Comparison of ENCODE assay signal across 11 cellular contexts in the genomic region with DNA sequence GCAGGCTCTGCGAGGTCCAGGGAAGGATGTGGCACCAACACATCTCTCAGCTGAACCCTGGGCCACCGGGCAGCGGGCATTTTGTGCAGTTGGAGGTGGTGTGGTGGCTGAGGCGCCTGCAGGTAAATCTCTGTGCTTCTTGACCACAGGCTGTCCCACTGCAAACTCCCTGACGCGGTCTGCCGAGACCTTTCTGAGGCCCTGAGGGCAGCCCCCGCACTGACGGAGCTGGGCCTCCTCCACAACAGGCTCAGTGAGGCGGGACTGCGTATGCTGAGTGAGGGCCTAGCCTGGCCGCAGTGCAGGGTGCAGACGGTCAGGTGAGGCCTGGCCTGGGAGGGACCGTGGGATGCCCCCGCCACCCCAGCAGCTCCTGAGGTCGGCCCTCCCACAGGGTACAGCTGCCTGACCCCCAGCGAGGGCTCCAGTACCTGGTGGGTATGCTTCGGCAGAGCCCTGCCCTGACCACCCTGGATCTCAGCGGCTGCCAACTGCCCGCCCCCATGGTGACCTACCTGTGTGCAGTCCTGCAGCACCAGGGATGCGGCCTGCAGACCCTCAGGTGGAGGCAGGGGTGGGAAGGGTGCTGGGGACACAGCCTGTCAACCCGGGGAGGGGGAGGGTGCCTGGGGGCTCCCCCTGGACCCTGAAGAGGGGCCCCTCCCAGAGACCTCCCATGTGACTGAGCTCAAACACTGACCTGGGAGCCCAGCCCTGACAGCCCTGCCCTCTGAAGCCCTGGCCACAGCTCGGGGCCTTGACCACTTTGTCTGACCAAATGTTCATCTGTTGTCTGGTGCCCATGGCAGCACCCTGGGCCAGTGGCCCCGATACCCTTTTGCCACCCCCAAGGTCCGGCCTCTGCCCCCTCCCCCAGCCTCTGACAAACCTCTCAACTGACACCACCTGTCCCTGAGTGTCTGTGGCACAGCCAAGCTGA. TPM values are rescaled to one million over a fixed set of nuclear protein-coding genes. Genes with fewer than 3 reads are reported as not detected.
DNase-seq lines count a peak whose midpoint lies in the region; ATAC-seq and TF ChIP-seq lines count a peak whose summit lies in the region.
"Had no signal": no experiment of that assay in that cellular context is flagged by ENCODE, and none has a peak within 500 bp of the region (broad histone marks: within the 10 kb centered on the region; RNA-seq: fewer than 3 reads in every experiment).

No MANE protein-coding gene starts in this region.

- H3K36me3 Mint-ChIP-seq in CD8-positive, alpha-beta T cell, result peaks cover 42% of the 10 kb centered on the region
- no peaks in the 10 kb centered on the region for H3K36me3 Mint-ChIP-seq in endodermal cell (ENCODE audit: low read depth)

- peak overlapping the region; percentile 88 for H3K4me3 Mint-ChIP-seq in CD8-positive, alpha-beta T cell
- no peak overlapping the region for H3K4me3 Mint-ChIP-seq in endodermal cell

- intact Hi-C loops in CD8-positive, alpha-beta T cell (cut with DNase I, micrococcal nuclease), result loop anchor here in 1 of 2 experiments (5.0 kb wide), 2 partner anchors 32 to 47 kb away; partner anchors contain the start of genes PSMD13 and SIRT3
- intact Hi-C loops in A673 (cut with micrococcal nuclease; ENCODE audit: unreplicated experiment), result no loop called here

- no peaks in the 10 kb centered on the region for H3K27me3 Mint-ChIP-seq in CD8-positive, alpha-beta T cell (ENCODE audit: low read depth)
- peaks cover 57% of the 10 kb centered on the region for H3K27me3 Mint-ChIP-seq in endodermal cell (ENCODE audit: insufficient read depth)

- H3K27ac Mint-ChIP-seq in CD8-positive, alpha-beta T cell, result peak overlapping the region; percentile 90
- H3K27ac Mint-ChIP-seq in endodermal cell, result no peak overlapping the region

- peaks cover 59% of the 10 kb centered on the region for H3K4me1 Mint-ChIP-seq in CD8-positive, alpha-beta T cell (ENCODE audit: low read depth)
- peaks cover 3% of the 10 kb centered on the region for H3K4me1 Mint-ChIP-seq in endodermal cell

- 89 to 90% methylated on average over 19 to 25 of the region's 25 CpGs for WGBS in endodermal cell (ENCODE audit: insufficient coverage in 1 of 2, insufficient read length in 1 of 2), 2 experiments

- peak overlapping the region; percentile 6 for H3K4me3 ChIP-seq in CD8-positive, alpha-beta T cell (ENCODE audit: low read depth, low read length)
- no peak overlapping the region for H3K4me3 ChIP-seq in H7 (ENCODE audit: insufficient read depth, low read depth, low read length)
- no peak overlapping the region for H3K4me3 ChIP-seq in endodermal cell (ENCODE audit: low read length)
- peak overlapping the region; percentile 7 to 17 for H3K4me3 ChIP-seq in neutrophil (ENCODE audit: low read depth in 1 of 2, low read length in 1 of 2)
- no peak overlapping the region for H3K4me3 ChIP-seq in A673 (ENCODE audit: low read depth, low read length, poor library complexity, severe bottlenecking)
- H3K4me3 ChIP-seq: dorsolateral prefrontal cortex had no signal

- peak in 3 of 7 experiments; percentile 10 to 48 (median 21) for DNase-seq in CD8-positive, alpha-beta T cell
- DNase-seq in H7 (peak; percentile 63), endodermal cell (peak; percentile 48), NCI-H1105 treated with DMSO at 0.1 percent for 48 hours (lab: John Stamatoyannopoulos, UW) (no peak), A673 (ENCODE audit: low spot score) (no peak)
- DNase-seq in stimulated activated naive CD4-positive, alpha-beta T cell (lab: John Stamatoyannopoulos, UW), result no peak
- DNase-seq: stimulated activated naive CD4-positive, alpha-beta T cell treated with Interleukin-2 at 50 U/mL for 16 hours had no signal

- H3K9me3 ChIP-seq in CD8-positive, alpha-beta T cell (ENCODE audit: low read length), result no peaks in the 10 kb centered on the region
- H3K9me3 ChIP-seq in endodermal cell (ENCODE audit: control insufficient read depth, low read length) (no peaks in the 10 kb centered on the region), neutrophil (no peaks in the 10 kb centered on the region), A673 (ENCODE audit: low read depth, low read length, poor library complexity, severe bottlenecking) (no peaks in the 10 kb centered on the region)

- H3K36me3 ChIP-seq in CD8-positive, alpha-beta T cell (ENCODE audit: insufficient read depth, low read length), result no peaks in the 10 kb centered on the region
- H3K36me3 ChIP-seq in H7 (replicated peaks; ENCODE audit: control insufficient read depth, insufficient read depth, low read length), result no peaks in the 10 kb centered on the region
- H3K36me3 ChIP-seq in endodermal cell (ENCODE audit: control insufficient read depth, insufficient read depth, low read length), result no peaks in the 10 kb centered on the region
- H3K36me3 ChIP-seq in neutrophil, result peaks cover 53% of the 10 kb centered on the region
- no peaks in the 10 kb centered on the region for H3K36me3 ChIP-seq in A673 (ENCODE audit: insufficient read depth, low read length, poor library complexity, severe bottlenecking)

- no peak for TF ChIP-seq CTCF in CD8-positive, alpha-beta T cell (IDR thresholded peaks at IDR 0.05)
- TF ChIP-seq CTCF in endodermal cell (conservative IDR thresholded peaks at IDR 0.05) (no peak), neutrophil (IDR thresholded peaks at IDR 0.05) (no peak), A673 (conservative IDR thresholded peaks at IDR 0.05; ENCODE audit: low read depth, low read length) (no peak)

- no TSS peak for BruUV-seq in A673 (replicated peaks; lab: Mats Ljungman, UMichigan)

- H3K4me1 ChIP-seq in CD8-positive, alpha-beta T cell (ENCODE audit: insufficient read depth, low read length), result peaks cover 53% of the 10 kb centered on the region
- H3K4me1 ChIP-seq in endodermal cell (ENCODE audit: control insufficient read depth, insufficient read depth, low read length) (no peaks in the 10 kb centered on the region), neutrophil (ENCODE audit: control insufficient read depth in 1 of 2, insufficient read depth in 1 of 2, low read depth in 1 of 2, low read length in 1 of 2) (peaks cover 43 to 47% of the 10 kb centered on the region in 2 experiments), A673 (ENCODE audit: insufficient read depth, low read length, poor library complexity, severe bottlenecking) (peaks cover under 1% of the 10 kb centered on the region)

- H3K9ac ChIP-seq in endodermal cell (ENCODE audit: extremely low read depth, low read length, poor library complexity, severe bottlenecking), result no peak overlapping the region

- H3K27me3 ChIP-seq in CD8-positive, alpha-beta T cell (ENCODE audit: insufficient read depth, low read length), result no peaks in the 10 kb centered on the region
- H3K27me3 ChIP-seq in H7 (ENCODE audit: control insufficient read depth, insufficient read depth, low read length) (peaks cover 12% of the 10 kb centered on the region), endodermal cell (ENCODE audit: control insufficient read depth, insufficient read depth, low read length, poor library complexity, severe bottlenecking) (peaks cover 53% of the 10 kb centered on the region), neutrophil (peaks cover 93% of the 10 kb centered on the region), A673 (replicated peaks; ENCODE audit: insufficient read depth, low read depth, low read length, poor library complexity) (peaks cover 34% of the 10 kb centered on the region)

- H3K27ac ChIP-seq in CD8-positive, alpha-beta T cell (ENCODE audit: low read depth, low read length), result no peak overlapping the region
- H3K27ac ChIP-seq in endodermal cell (ENCODE audit: low read depth, low read length) (no peak overlapping the region), neutrophil (peak overlapping the region; percentile 44), A673 (ENCODE audit: low read depth, low read length, poor library complexity, severe bottlenecking) (no peak overlapping the region)
- H3K27ac ChIP-seq: C4-2B, dorsolateral prefrontal cortex had no signal

- CTCF ChIA-PET in CD8-positive, alpha-beta T cell (lab: Charles Lee), result interaction anchor here (0.8 to 12.6 kb wide), 5 partner anchors 16 to 33 kb away, joined by 4 to 117 read pairs (median 5); no protein-coding TSS in a partner anchor
- CTCF ChIA-PET in A673 (lab: Charles Lee), result no interaction called here

- POLR2A ChIA-PET in CD8-positive, alpha-beta T cell (lab: Charles Lee), result interaction anchor here (1.5 to 10.0 kb wide), 3 partner anchors 15 to 77 kb away, joined by 5 to 214 read pairs (median 54); partner anchors contain the start of gene BET1L
- POLR2A ChIA-PET in A673 (lab: Charles Lee; ENCODE audit: low non-redundant PET), result no interaction called here

- H3K9me3 Mint-ChIP-seq in CD8-positive, alpha-beta T cell, result no peaks in the 10 kb centered on the region
- H3K9me3 Mint-ChIP-seq in endodermal cell, result no peaks in the 10 kb centered on the region

- no peak for ATAC-seq in CD8-positive, alpha-beta T cell

RNA-seq across cellular contexts. Expression of gene PGGHG, which starts 4.6 kb away (rescaled TPM):
- total RNA-seq in CD8-positive, alpha-beta T cell, result 100 to 1,000 TPM; 902 to 919 TPM
- 69.0 and 102 TPM in 2 replicates for total RNA-seq in H7 (2014; rRNA removed; shearing (Covaris generic))
- total RNA-seq in endodermal cell (100 to 1,000 TPM; 129 to 186 TPM), A673 (2021) (5.4 and 8.6 TPM in 2 replicates)
- polyA plus RNA-seq in endodermal cell (2013, experiment 1 of 2), result 36.7 TPM
- polyA plus RNA-seq in endodermal cell (2013, experiment 2 of 2), result 31.3 TPM

RNA-seq across cellular contexts. Expression of gene NLRP6, which starts 6.1 kb away (rescaled TPM):
- total RNA-seq in CD8-positive, alpha-beta T cell, result 10 to 100 TPM; 24.8 to 26.2 TPM
- total RNA-seq in H7 (2014; rRNA removed; shearing (Covaris generic)), result 0.26 and 0.55 TPM in 2 replicates
- total RNA-seq in endodermal cell (not detected), A673 (2021) (not detected in 2 replicates)
- polyA plus RNA-seq in endodermal cell (2013, experiment 1 of 2), result not detected
- not detected for polyA plus RNA-seq in endodermal cell (2013, experiment 2 of 2)

RNA-seq across cellular contexts. Expression of gene IFITM5, which starts 15.0 kb away (rescaled TPM):
- total RNA-seq in CD8-positive, alpha-beta T cell, result not detected
- total RNA-seq in H7 (2014; rRNA removed; shearing (Covaris generic)), result not detected in 2 replicates
- total RNA-seq in endodermal cell (not detected), A673 (2021) (not detected in 2 replicates)
- polyA plus RNA-seq in endodermal cell (2013, experiment 1 of 2), result not detected
- not detected for polyA plus RNA-seq in endodermal cell (2013, experiment 2 of 2)
- total RNA-seq: SK-MEL-5 had no signal

RNA-seq across cellular contexts. Expression of gene IFITM2, which starts 23.3 kb away (rescaled TPM):
- 100 to 1,000 TPM; 283 to 295 TPM for total RNA-seq in CD8-positive, alpha-beta T cell
- total RNA-seq in H7 (2014; rRNA removed; shearing (Covaris generic)), result 374 and 379 TPM in 2 replicates
- total RNA-seq in endodermal cell, result 100 to 1,000 TPM; 262 to 367 TPM
- 114 TPM for polyA plus RNA-seq in endodermal cell (2013, experiment 1 of 2)
- 152 TPM for polyA plus RNA-seq in endodermal cell (2013, experiment 2 of 2)
- 23.3 and 25.5 TPM in 2 replicates for total RNA-seq in A673 (2021)

RNA-seq across cellular contexts. Expression of gene IFITM1, which starts 29.5 kb away (rescaled TPM):
- total RNA-seq in CD8-positive, alpha-beta T cell, result 100 to 1,000 TPM; 223 to 251 TPM
- 1,398 and 1,404 TPM in 2 replicates for total RNA-seq in H7 (2014; rRNA removed; shearing (Covaris generic))
- 100 to 1,000 TPM; 211 to 558 TPM for total RNA-seq in endodermal cell
- polyA plus RNA-seq in endodermal cell (2013, experiment 1 of 2), result 244 TPM
- 241 TPM for polyA plus RNA-seq in endodermal cell (2013, experiment 2 of 2)
- 24.4 and 34.1 TPM in 2 replicates for total RNA-seq in A673 (2021)

Comparison
In these comparisons a context has a peak if more than half of its experiments do, and no peak if none do; other contexts are left out.
1. DNase-seq: peak in H7 (single experiment) and endodermal cell (single experiment); none in NCI-H1105 treated with DMSO at 0.1 percent for 48 hours (single experiment), stimulated activated naive CD4-positive, alpha-beta T cell (0 of 6) and A673 (single experiment).
2. H3K4me3 ChIP-seq: peak in CD8-positive, alpha-beta T cell (single experiment) and neutrophil (2 of 2); none in H7 (single experiment), endodermal cell (single experiment) and A673 (single experiment).
3. RNA of gene NLRP6, which starts 6.1 kb away (total RNA-seq): 24.8 to 26.2 TPM in CD8-positive, alpha-beta T cell; 0.26 to 0.55 TPM in H7, not detected in A673 and not detected in endodermal cell; every median in the first group is over 10 times any median in the second.